ENCODE assay signal across 30 cellular contexts in the genomic region with DNA sequence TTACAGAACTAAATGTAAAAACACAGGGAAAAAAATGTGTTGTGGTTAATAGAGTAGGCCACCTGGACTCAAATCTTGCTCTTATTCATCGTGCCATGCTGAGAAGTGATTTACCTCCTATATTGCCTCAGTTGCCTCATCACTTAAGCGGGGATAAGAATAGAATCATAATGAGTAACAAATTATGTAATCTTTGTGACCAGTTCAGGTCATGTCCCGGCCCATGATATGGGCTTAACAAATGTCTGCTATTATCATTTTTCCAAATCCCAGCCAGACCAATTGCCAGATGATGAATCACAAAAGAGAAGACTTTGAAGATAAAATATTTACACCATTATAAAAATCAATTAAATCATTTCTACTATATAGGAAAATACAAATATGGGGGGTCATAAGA.
"Had no signal": no experiment of that assay in that cellular context is flagged by ENCODE, and none has a peak within 500 bp of the region (broad histone marks: within the 10 kb centered on the region; RNA-seq: fewer than 3 reads in every experiment).

No MANE protein-coding gene starts in this region.

- H3K27me3 ChIP-seq: body of pancreas, breast epithelium, dorsolateral prefrontal cortex, esophagus muscularis mucosa, gastroesophageal sphincter, heart right ventricle had no signal

- H3K36me3 Mint-ChIP-seq: activated naive CD8-positive, alpha-beta T cell; WTC11 had no signal

- ATAC-seq: activated T-cell treated with anti-CD3 and anti-CD28 coated beads, Interleukin-2, amount 50 U/mL, for 4 hours; activated T-helper 17 cell treated with anti-CD3 and anti-CD28 coated beads, Interleukin-2, amount 50 U/mL, for 72 hours; body of pancreas; effector memory CD8-positive, alpha-beta T cell; gastroesophageal sphincter; heart right ventricle; WTC11 had no signal

- H3K9me3 ChIP-seq: body of pancreas, breast epithelium, esophagus muscularis mucosa, gastroesophageal sphincter, heart right ventricle had no signal

- H3K4me3 Mint-ChIP-seq: activated CD4-positive, alpha-beta memory T cell treated with anti-CD3 and anti-CD28 coated beads, Interleukin-2, amount 10 ng/mL, durations not matched to agents 7 days and 5 days; activated CD4-positive, alpha-beta T cell treated with anti-CD3 and anti-CD28 coated beads, Interleukin-2, amount 10 ng/mL, durations not matched to agents 7 days and 5 days; activated naive CD8-positive, alpha-beta T cell; activated T-cell treated with anti-CD3 and anti-CD28 coated beads, Interleukin-2, amount 50 U/mL, for 4 hours; activated T-helper 17 cell treated with anti-CD3 and anti-CD28 coated beads, Interleukin-2, amount 50 U/mL, for 72 hours; central memory CD8-positive, alpha-beta T cell; dendritic cell treated with granulocyte-macrophage colony-stimulating factor and Interleukin-4, amounts not matched to agents 40 ng/mL and 50 ng/mL, for 4 days; effector memory CD8-positive, alpha-beta T cell; WTC11 had no signal

- H3K4me3 ChIP-seq: body of pancreas, breast epithelium, coronary artery, dorsolateral prefrontal cortex, esophagus muscularis mucosa, gastroesophageal sphincter, heart right ventricle had no signal

- H3K4me1 Mint-ChIP-seq: activated CD4-positive, alpha-beta memory T cell treated with anti-CD3 and anti-CD28 coated beads, Interleukin-2, amount 10 ng/mL, durations not matched to agents 7 days and 5 days; activated CD4-positive, alpha-beta T cell treated with anti-CD3 and anti-CD28 coated beads, Interleukin-2, amount 10 ng/mL, durations not matched to agents 7 days and 5 days; activated T-helper 17 cell treated with anti-CD3 and anti-CD28 coated beads, Interleukin-2, amount 50 U/mL, for 72 hours; central memory CD8-positive, alpha-beta T cell had no signal

- H3K36me3 ChIP-seq: breast epithelium, esophagus muscularis mucosa, gastroesophageal sphincter, heart right ventricle had no signal

- H3K27me3 Mint-ChIP-seq: activated CD4-positive, alpha-beta memory T cell treated with anti-CD3 and anti-CD28 coated beads, Interleukin-2, amount 10 ng/mL, durations not matched to agents 7 days and 5 days; activated CD4-positive, alpha-beta T cell treated with anti-CD3 and anti-CD28 coated beads, Interleukin-2, amount 10 ng/mL, durations not matched to agents 7 days and 5 days; activated naive CD8-positive, alpha-beta T cell; activated T-helper 17 cell treated with anti-CD3 and anti-CD28 coated beads, Interleukin-2, amount 50 U/mL, for 72 hours; central memory CD8-positive, alpha-beta T cell; dendritic cell treated with granulocyte-macrophage colony-stimulating factor and Interleukin-4, amounts not matched to agents 40 ng/mL and 50 ng/mL, for 4 days; effector memory CD8-positive, alpha-beta T cell had no signal

- H3K27ac ChIP-seq: body of pancreas, breast epithelium, coronary artery, dorsolateral prefrontal cortex, esophagus muscularis mucosa, gastroesophageal sphincter, VCaP had no signal

- DNase-seq: activated CD4-positive, alpha-beta memory T cell treated with anti-CD3 and anti-CD28 coated beads, Interleukin-2, amount 10 ng/mL, durations not matched to agents 7 days and 5 days; activated CD4-positive, alpha-beta T cell treated with anti-CD3 and anti-CD28 coated beads for 1 hour; activated CD4-positive, alpha-beta T cell treated with anti-CD3 and anti-CD28 coated beads for 4 hours; activated CD4-positive, alpha-beta T cell treated with anti-CD3 and anti-CD28 coated beads, Interleukin-2, amount 10 ng/mL, durations not matched to agents 7 days and 5 days; activated CD4-positive, alpha-beta T cell treated with anti-CD3 and anti-CD28 coated beads, Interleukin-2, amount 50 U/mL, for 4 hours; activated CD8-positive, alpha-beta memory T cell treated with anti-CD3 and anti-CD28 coated beads, Interleukin-2, amount 50 U/mL, for 48 hours; activated effector memory CD4-positive, alpha-beta T cell treated with Interleukin-2 at 50 U/mL for 16 hours; activated gamma-delta T cell treated with Interleukin-2 at 50 U/mL for 16 hours; activated naive CD4-positive, alpha-beta T cell treated with anti-CD3 and anti-CD28 coated beads, Interleukin-2, amount 50 U/mL, for 16 hours; activated naive CD4-positive, alpha-beta T cell treated with Interleukin-2 at 50 U/mL for 16 hours; activated T-cell treated with anti-CD3 and anti-CD28 coated beads for 4 hours; activated T-cell treated with anti-CD3 and anti-CD28 coated beads, Interleukin-2, amount 50 U/mL, for 4 hours; anterior cingulate cortex; body of pancreas; dorsolateral prefrontal cortex; effector memory CD8-positive, alpha-beta T cell; erythroblast; foreskin melanocyte; heart right ventricle; T-helper 2 cell had no signal

- H3K9me3 Mint-ChIP-seq: activated CD4-positive, alpha-beta memory T cell treated with anti-CD3 and anti-CD28 coated beads, Interleukin-2, amount 10 ng/mL, durations not matched to agents 7 days and 5 days; activated CD4-positive, alpha-beta T cell treated with anti-CD3 and anti-CD28 coated beads, Interleukin-2, amount 10 ng/mL, durations not matched to agents 7 days and 5 days; activated T-cell treated with anti-CD3 and anti-CD28 coated beads, Interleukin-2, amount 50 U/mL, for 4 hours; activated T-helper 17 cell treated with anti-CD3 and anti-CD28 coated beads, Interleukin-2, amount 50 U/mL, for 72 hours; central memory CD8-positive, alpha-beta T cell; dendritic cell treated with granulocyte-macrophage colony-stimulating factor and Interleukin-4, amounts not matched to agents 40 ng/mL and 50 ng/mL, for 4 days; effector memory CD8-positive, alpha-beta T cell; WTC11 had no signal

- H3K27ac Mint-ChIP-seq: activated CD4-positive, alpha-beta memory T cell treated with anti-CD3 and anti-CD28 coated beads, Interleukin-2, amount 10 ng/mL, durations not matched to agents 7 days and 5 days; activated CD4-positive, alpha-beta T cell treated with anti-CD3 and anti-CD28 coated beads, Interleukin-2, amount 10 ng/mL, durations not matched to agents 7 days and 5 days; activated naive CD8-positive, alpha-beta T cell; activated T-helper 17 cell treated with anti-CD3 and anti-CD28 coated beads, Interleukin-2, amount 50 U/mL, for 72 hours; dendritic cell treated with granulocyte-macrophage colony-stimulating factor and Interleukin-4, amounts not matched to agents 40 ng/mL and 50 ng/mL, for 4 days; effector memory CD8-positive, alpha-beta T cell; WTC11 had no signal

- H3K4me1 ChIP-seq: body of pancreas, breast epithelium, esophagus muscularis mucosa, gastroesophageal sphincter, heart right ventricle had no signal
